Comparison of ENCODE assay signal across 10 cellular contexts in the genomic region with DNA sequence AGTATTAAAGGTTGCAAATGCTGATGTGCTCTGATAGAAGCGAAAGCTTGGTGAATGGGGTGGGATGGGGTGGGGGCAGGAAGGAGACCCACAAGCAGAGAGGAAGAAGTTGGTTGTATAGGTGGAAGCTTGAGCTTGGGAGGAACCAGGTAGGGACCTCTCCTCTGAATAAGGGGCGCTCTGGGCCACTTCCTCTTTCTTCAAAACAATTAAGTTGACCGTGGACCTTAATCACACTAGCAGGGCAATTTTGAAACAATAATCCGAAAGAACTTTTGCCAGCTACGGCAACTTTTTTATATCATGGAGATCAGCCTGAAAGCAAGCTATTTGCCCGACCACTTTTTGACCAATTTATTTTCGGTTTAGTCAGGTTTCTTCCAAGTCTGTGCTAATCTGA. TPM values are rescaled to one million over a fixed set of nuclear protein-coding genes. Genes with fewer than 3 reads are reported as not detected.
A peak's percentile ranks its signal among the peaks of the same experiment; 100 is the strongest.
DNase-seq lines count a peak whose midpoint lies in the region; ATAC-seq and TF ChIP-seq lines count a peak whose summit lies in the region.
"Had no signal": no experiment of that assay in that cellular context is flagged by ENCODE, and none has a peak within 500 bp of the region (broad histone marks: within the 10 kb centered on the region; RNA-seq: fewer than 3 reads in every experiment).

No MANE protein-coding gene starts in this region.

- H3K36me3 ChIP-seq in prostate gland, result no peaks in the 10 kb centered on the region

- peaks cover 3% of the 10 kb centered on the region for H3K4me1 ChIP-seq in prostate gland (replicated peaks)

- TF ChIP-seq CTCF in prostate gland (IDR thresholded peaks at IDR 0.05), result no peak

- H3K4me3 ChIP-seq in prostate gland, result peak overlapping the region in 1 of 2 donors; percentile 96

- TF ChIP-seq POLR2A in erythroblast (IDR thresholded peaks at IDR 0.05; ENCODE audit: low read length) (no peak), prostate gland (IDR thresholded peaks at IDR 0.05) (no peak)

- H3K27me3 ChIP-seq in prostate gland (replicated peaks; ENCODE audit: insufficient read depth), result no peaks in the 10 kb centered on the region

- 48% methylated on average over 7 of the region's 7 CpGs for WGBS in prostate gland

- no peak for ATAC-seq in HG02973 (IDR thresholded peaks at IDR 0.05; ENCODE audit: unreplicated experiment)
- no peak for ATAC-seq in GM21447 (IDR thresholded peaks at IDR 0.05; ENCODE audit: unreplicated experiment)
- ATAC-seq: left lobe of liver had no signal

- peak overlapping the region; percentile 98 to 100 for H3K27ac ChIP-seq in prostate gland

- peak; percentile 41 for DNase-seq in GF-D8 (lab: John Stamatoyannopoulos, UW)
- peak; percentile 83 for DNase-seq in OCI-M1 (lab: John Stamatoyannopoulos, UW)
- DNase-seq in erythroblast (lab: John Stamatoyannopoulos, UW), result peak; percentile 31 to 57
- DNase-seq in prostate gland (ENCODE audit: low spot score), result no peak
- DNase-seq in activated effector memory CD4-positive, alpha-beta T cell treated with anti-CD3 and anti-CD28 coated beads, Interleukin-2, amount 50 U/mL, for 16 hours, result no peak
- DNase-seq in NCI-H82 (lab: John Stamatoyannopoulos, UW), result no peak
- DNase-seq: activated CD8-positive, alpha-beta memory T cell treated with anti-CD3 and anti-CD28 coated beads, Interleukin-2, amount 50 U/mL, for 4 hours had no signal

- intact Hi-C loops in prostate gland (cut with DNase I), result loop anchor here (5.0 to 10.0 kb wide), 4 partner anchors 198 to 400 kb away; a partner anchor contains a TSS

- H3K9me3 ChIP-seq in prostate gland, result no peaks in the 10 kb centered on the region

RNA-seq across cellular contexts. Expression of a gene that starts 1.9 kb away (rescaled TPM):
- total RNA-seq in prostate gland, result 100 to 1,000 TPM in 1 of 2 donors, 10 to 100 TPM in 1; 70.5 to 146 TPM

Comparison
In these comparisons a context has a peak if more than half of its experiments do, and no peak if none do; other contexts are left out.
1. DNase-seq: peak in GF-D8 (single experiment), OCI-M1 (single experiment) and erythroblast (2 of 2); none in prostate gland (single experiment), activated effector memory CD4-positive, alpha-beta T cell treated with anti-CD3 and anti-CD28 coated beads, Interleukin-2, amount 50 U/mL, for 16 hours (single experiment) and NCI-H82 (single experiment).